14 cellular contexts compared by ENCODE assay signal in genomic region chr3:160784853-160785252, GRCh38. TPM values are rescaled to one million over a fixed set of nuclear protein-coding genes. Genes with fewer than 3 reads are reported as not detected.
DNase-seq lines count a peak whose midpoint lies in the region; ATAC-seq, FAIRE-seq and TF ChIP-seq lines count a peak whose summit lies in the region.
"Had no signal": no experiment of that assay in that cellular context is flagged by ENCODE, and none has a peak within 500 bp of the region (broad histone marks: within the 10 kb centered on the region; RNA-seq: fewer than 3 reads in every experiment).

No MANE protein-coding gene starts in this region.

- H3K27ac ChIP-seq in Panc1 (ENCODE audit: low read length) = no peak overlapping the region
- peak overlapping the region; percentile 49 for H3K27ac ChIP-seq in iPS-18a (ENCODE audit: low read length)
- H3K27ac ChIP-seq in small intestine (ENCODE audit: low read depth in 1 of 2, low read length in 1 of 2) = no peak overlapping the region
- H3K27ac ChIP-seq: neutrophil had no signal

- H3K4me3 ChIP-seq in Panc1 (ENCODE audit: low read depth in 2 of 2, low read length in 2 of 2) (no peak overlapping the region), iPS-18a (ENCODE audit: low read length) (no peak overlapping the region), small intestine (ENCODE audit: low read depth in 1 of 2, low read length in 2 of 2) (no peak overlapping the region)

- intact Hi-C loops in Panc1 (cut with micrococcal nuclease; ENCODE audit: unreplicated experiment) = no loop called here

- H3K9me3 ChIP-seq in Panc1 (ENCODE audit: control insufficient read depth, insufficient read depth, low read depth, low read length) (no peaks in the 10 kb centered on the region), iPS-18a (ENCODE audit: control insufficient read depth, low read depth, low read length) (peaks cover 8% of the 10 kb centered on the region), small intestine (ENCODE audit: control insufficient read depth, low read depth) (no peaks in the 10 kb centered on the region)
- H3K9me3 ChIP-seq: neutrophil had no signal

- H3K36me3 ChIP-seq in Panc1 (ENCODE audit: control insufficient read depth, insufficient read depth, low read length) = no peaks in the 10 kb centered on the region
- no peaks in the 10 kb centered on the region for H3K36me3 ChIP-seq in iPS-18a (ENCODE audit: control insufficient read depth, low read depth, low read length)
- H3K36me3 ChIP-seq in small intestine (ENCODE audit: control insufficient read depth in 2 of 2, insufficient read depth in 2 of 2, low read length in 2 of 2) = no peaks in the 10 kb centered on the region
- H3K36me3 ChIP-seq: neutrophil had no signal

- CTCF ChIA-PET in Panc1 (lab: Charles Lee) = no interaction called here

- POLR2A ChIA-PET in Panc1 (lab: Charles Lee) = no interaction called here

- no peak for FAIRE-seq in small intestine (lab: Jason Lieb, UNC)
- FAIRE-seq: HepG2 had no signal

- ATAC-seq in Panc1 (peak; percentile 80), HG03108 (IDR thresholded peaks at IDR 0.05; ENCODE audit: unreplicated experiment) (no peak)
- ATAC-seq: activated T-helper 17 cell treated with anti-CD3 and anti-CD28 coated beads, Interleukin-2, amount 50 U/mL, for 72 hours; HepG2 had no signal

- DNase-seq in HT1080 (ENCODE audit: low read depth) (peak; percentile 66), Panc1 (ENCODE audit: low read depth, low spot score) (no peak), small intestine (peak; percentile 5), NCI-H446 (lab: John Stamatoyannopoulos, UW) (no peak), AG20443 (ENCODE audit: low spot score) (no peak)
- DNase-seq: anterior cingulate cortex; CD4-positive, CD25-positive, alpha-beta regulatory T cell; NCI-H146; substantia nigra had no signal

- H3K4me1 ChIP-seq in Panc1 (ENCODE audit: control insufficient read depth, insufficient read depth, low read length) (peaks cover 15% of the 10 kb centered on the region), iPS-18a (ENCODE audit: control insufficient read depth, low read depth, low read length) (peaks cover 11% of the 10 kb centered on the region), small intestine (ENCODE audit: control insufficient read depth in 2 of 2, insufficient read depth in 1 of 2, low read depth in 1 of 2, low read length in 1 of 2) (no peaks in the 10 kb centered on the region)

- no peak for TF ChIP-seq CTCF in Panc1 (IDR thresholded peaks at IDR 0.05)

- BruUV-seq in Panc1 (replicated peaks; lab: Mats Ljungman, UMichigan) = no TSS peak

- H3K27me3 ChIP-seq in Panc1 (ENCODE audit: control insufficient read depth, insufficient read depth, low read length) (no peaks in the 10 kb centered on the region), iPS-18a (ENCODE audit: control insufficient read depth, insufficient read depth, low read length) (no peaks in the 10 kb centered on the region), small intestine (ENCODE audit: control insufficient read depth in 2 of 2, insufficient read depth in 2 of 2, low read length in 2 of 2) (no peaks in the 10 kb centered on the region)
- H3K27me3 ChIP-seq: neutrophil had no signal

- no peak overlapping the region for H3K9ac ChIP-seq in iPS-18a (ENCODE audit: low read length)

- in situ Hi-C loops in Panc1 (cut with HindIII; ENCODE audit: low pct_unique_long_range_greater_than_20kb, low sequenced_read_pairs) = no loop called here

RNA-seq across cellular contexts. Expression of gene PPM1L, which starts 28.8 kb away (rescaled TPM):
- 2.7 and 4.3 TPM in 2 replicates for total RNA-seq in HT1080 (2014; rRNA removed; shearing (Covaris generic))
- 1.3 and 1.7 TPM in 2 replicates for polyA plus RNA-seq in HT1080 (2015; cell fraction: cytosol; rRNA removed)
- polyA plus RNA-seq in HT1080 (2015; cell fraction: nucleus; rRNA removed) = 2.5 and 3.5 TPM in 2 replicates
- total RNA-seq in Panc1 (2021; ENCODE audit: unreplicated experiment) = 23.8 TPM
- 8.3 TPM for polyA plus RNA-seq in Panc1 (2012; ENCODE audit: insufficient read length)
- 1 to 10 TPM in 1 of 3 donors, under 1 TPM in 2; 0.27 to 2.4 (median 0.45) TPM for polyA plus RNA-seq in small intestine

Comparison
In these comparisons a context has a peak if more than half of its experiments do, and no peak if none do; other contexts are left out.
1. DNase-seq: peak in HT1080 (single experiment) and small intestine (single experiment); none in Panc1 (single experiment), NCI-H446 (0 of 2) and AG20443 (single experiment).